Comparison of ENCODE assay signal across 30 cellular contexts in genomic region chr20:24863356-24863755, GRCh38.
A peak's percentile ranks its signal among the peaks of the same experiment; 100 is the strongest.
DNase-seq lines count a peak whose midpoint lies in the region; ATAC-seq, FAIRE-seq and TF ChIP-seq lines count a peak whose summit lies in the region.
"Had no signal": no experiment of that assay in that cellular context is flagged by ENCODE, and none has a peak within 500 bp of the region (broad histone marks: within the 10 kb centered on the region; RNA-seq: fewer than 3 reads in every experiment).

No MANE protein-coding gene starts in this region.

- H2AFZ ChIP-seq in HepG2 (ENCODE audit: low read length) (no peak overlapping the region), astrocyte (ENCODE audit: low read depth, low read length) (no peak overlapping the region)

- no peaks in the 10 kb centered on the region for H3K36me3 ChIP-seq in HepG2 (replicated peaks in 1 of 2; ENCODE audit: control insufficient read depth in 1 of 2, insufficient read depth in 2 of 2, low read length in 2 of 2)
- no peaks in the 10 kb centered on the region for H3K36me3 ChIP-seq in right lobe of liver
- H3K36me3 ChIP-seq in astrocyte (ENCODE audit: insufficient read depth, low read length): no peaks in the 10 kb centered on the region

- H3K27me3 ChIP-seq in HepG2 (ENCODE audit: control insufficient read depth in 1 of 2, insufficient read depth in 2 of 2, low read length in 2 of 2) (peaks cover 0 to 12% of the 10 kb centered on the region in 2 experiments; a peak in 2 of 5 replicates), right lobe of liver (no peaks in the 10 kb centered on the region), astrocyte (ENCODE audit: insufficient read depth, low read length) (no peaks in the 10 kb centered on the region)

- peaks cover 20% of the 10 kb centered on the region for H3K27me3 Mint-ChIP-seq in astrocyte (ENCODE audit: low read depth, unreplicated experiment)

- H3K4me2 ChIP-seq in HepG2 (ENCODE audit: low read depth, low read length): no peak overlapping the region
- no peak overlapping the region for H3K4me2 ChIP-seq in astrocyte (ENCODE audit: low read length)

- no peak overlapping the region for H3K4me3 Mint-ChIP-seq in astrocyte (ENCODE audit: unreplicated experiment)
- H3K4me3 Mint-ChIP-seq: activated naive CD8-positive, alpha-beta T cell treated with anti-CD3 and anti-CD28 coated beads, Interleukin-2, amount 10 ng/mL, durations not matched to agents 7 days and 5 days; IgD-negative memory B cell; immature natural killer cell had no signal

- no peaks in the 10 kb centered on the region for H3K4me1 Mint-ChIP-seq in astrocyte (ENCODE audit: low read depth, unreplicated experiment)

- H4K20me1 ChIP-seq in HepG2 (ENCODE audit: insufficient read depth, low read length) (no peaks in the 10 kb centered on the region), astrocyte (ENCODE audit: insufficient read depth, low read length) (no peaks in the 10 kb centered on the region)

- POLR2A ChIA-PET in HepG2 (lab: Yijun Ruan, JAX): no interaction called here

- ATAC-seq in HepG2 (no peak), right lobe of liver (no peak), GM21515 (IDR thresholded peaks at IDR 0.05; ENCODE audit: unreplicated experiment) (no peak)
- ATAC-seq: left ventricle myocardium superior had no signal

- H3K4me1 ChIP-seq in HepG2 (ENCODE audit: insufficient read depth, low read length) (no peaks in the 10 kb centered on the region), right lobe of liver (no peaks in the 10 kb centered on the region), astrocyte (ENCODE audit: insufficient read depth, low read length) (no peaks in the 10 kb centered on the region)

- no peaks in the 10 kb centered on the region for H3K36me3 Mint-ChIP-seq in astrocyte (ENCODE audit: low read depth, unreplicated experiment)
- H3K36me3 Mint-ChIP-seq: activated naive CD8-positive, alpha-beta T cell treated with anti-CD3 and anti-CD28 coated beads, Interleukin-2, amount 10 ng/mL, durations not matched to agents 7 days and 5 days had no signal

- TF ChIP-seq CTCF in HepG2 (CRISPR knock-in tag; IDR thresholded peaks at IDR 0.05): no peak
- no peak for TF ChIP-seq CTCF in right lobe of liver (IDR thresholded peaks at IDR 0.05)
- TF ChIP-seq CTCF in astrocyte (IDR thresholded peaks at IDR 0.05; ENCODE audit: insufficient read depth, low read depth, low read length): no peak
- TF ChIP-seq CTCF in GM10266 (IDR thresholded peaks at IDR 0.05; ENCODE audit: control insufficient read depth, insufficient read depth, low read depth, missing control alignments): no peak

- TF ChIP-seq RAD21 in HepG2 (CRISPR knock-in tag; IDR thresholded peaks at IDR 0.05): no peak

- H3K9ac ChIP-seq in HepG2 (ENCODE audit: insufficient read depth, low read depth, low read length): no peak overlapping the region
- no peak overlapping the region for H3K9ac ChIP-seq in astrocyte (ENCODE audit: low read length)

- CTCF ChIA-PET in HepG2 (lab: Yijun Ruan, JAX; ENCODE audit: low intra/inter-chr PET ratio, low total read pairs): no interaction called here

- FAIRE-seq in HepG2 (lab: Jason Lieb, UNC) (no peak), astrocyte (lab: Jason Lieb, UNC) (no peak)
- FAIRE-seq: A204.1, GM12892, GM19239 had no signal

- no peak overlapping the region for H3K27ac Mint-ChIP-seq in astrocyte (ENCODE audit: unreplicated experiment)
- H3K27ac Mint-ChIP-seq: activated naive CD8-positive, alpha-beta T cell treated with anti-CD3 and anti-CD28 coated beads, Interleukin-2, amount 10 ng/mL, durations not matched to agents 7 days and 5 days; activated T-helper 2 cell treated with anti-CD3 and anti-CD28 coated beads, Interferon-gamma antibody, Interleukin-2, Interleukin-4, amounts not matched to agents 10 μg/mL and 5 μg/mL and 100 μg/mL, durations not matched to agents 14 hours and 24 hours and 36 hours; CD4-positive, CD25-positive, alpha-beta regulatory T cell; immature natural killer cell had no signal

- H3K4me3 ChIP-seq in HepG2 (replicated peaks in 1 of 3; ENCODE audit: insufficient read depth in 1 of 3, low read depth in 2 of 3, low read length in 3 of 3): no peak overlapping the region
- H3K4me3 ChIP-seq in right lobe of liver: no peak overlapping the region
- H3K4me3 ChIP-seq in astrocyte (ENCODE audit: insufficient read depth, low read depth, low read length): no peak overlapping the region

- peaks cover 28% of the 10 kb centered on the region for H3K9me3 Mint-ChIP-seq in astrocyte (ENCODE audit: unreplicated experiment)

- H3K79me2 ChIP-seq in HepG2 (ENCODE audit: insufficient read depth, low read length) (no peaks in the 10 kb centered on the region), astrocyte (ENCODE audit: insufficient read depth, low read length) (no peaks in the 10 kb centered on the region)

- BruUV-seq in HepG2 (replicated peaks; lab: Mats Ljungman, UMichigan): no TSS peak

- DNase-seq in HepG2 (ENCODE audit: low spot score) (no peak), right lobe of liver (no peak), astrocyte (ENCODE audit: low read depth) (peak; percentile 59), fibroblast of peridontal ligament (ENCODE audit: extremely low read depth) (peak; percentile 81), pons (ENCODE audit: low spot score) (no peak), GM10266 (ENCODE audit: extremely low spot score) (no peak), NCI-H82 (lab: John Stamatoyannopoulos, UW) (no peak)
- DNase-seq: activated CD4-positive, alpha-beta T cell treated with anti-CD3 and anti-CD28 coated beads for 4 hours; activated naive CD8-positive, alpha-beta T cell treated with anti-CD3 and anti-CD28 coated beads, Interleukin-2, amount 10 ng/mL, durations not matched to agents 7 days and 5 days; CD4-positive, CD25-positive, alpha-beta regulatory T cell; central memory CD4-positive, alpha-beta T cell; DMS 273 treated with DMSO at 0.1 percent for 48 hours; erythroblast; GF-D8; GOT3; immature natural killer cell; left ventricle myocardium superior; MM.1S; NCI-H187; NCI-H226; SHP77; stimulated activated CD4-positive, alpha-beta T cell treated with anti-CD3 and anti-CD28 coated beads, Interleukin-4, amount 100 ng/mL, for 24 hours; T-helper 1 cell had no signal

- TF ChIP-seq POLR2A in HepG2 (IDR thresholded peaks at IDR 0.05; ENCODE audit: insufficient read depth in 1 of 2, low read depth in 2 of 2, low read length in 2 of 2) (no peak), right lobe of liver (IDR thresholded peaks at IDR 0.05) (no peak)

- WGBS in HepG2 (ENCODE audit: low lambda C conversion rate): 49% methylated on average over 2 of the region's 2 CpGs
- WGBS in right lobe of liver (ENCODE audit: insufficient coverage, low coverage, low lambda C conversion rate, missing lambda C conversion rate): 50% methylated on average over 2 of the region's 2 CpGs

- no peak for TF ChIP-seq EP300 in HepG2 (IDR thresholded peaks at IDR 0.05; ENCODE audit: low read depth in 2 of 2, low read length in 2 of 2)
- no peak for TF ChIP-seq EP300 in HepG2 (CRISPR knock-in tag; IDR thresholded peaks at IDR 0.05; ENCODE audit: borderline replicate concordance)

- intact Hi-C loops in HepG2 (cut with micrococcal nuclease; ENCODE audit: unreplicated experiment): no loop called here
- intact Hi-C loops in right lobe of liver (cut with DNase I): no loop called here

- in situ Hi-C loops in HepG2 (cut with HindIII; ENCODE audit: extremely low pct_ligation_motif_present, low pct_unique_long_range_greater_than_20kb): no loop called here

- peaks cover 26% of the 10 kb centered on the region for H3K9me3 ChIP-seq in HepG2 (ENCODE audit: low read length)
- H3K9me3 ChIP-seq in right lobe of liver: no peaks in the 10 kb centered on the region
- peaks cover 6% of the 10 kb centered on the region for H3K9me3 ChIP-seq in astrocyte (ENCODE audit: insufficient read depth, low read depth, low read length)

- H3K27ac ChIP-seq in HepG2 (ENCODE audit: extremely low read length, insufficient read depth, low read length): no peak overlapping the region
- no peak overlapping the region for H3K27ac ChIP-seq in right lobe of liver
- no peak overlapping the region for H3K27ac ChIP-seq in astrocyte (ENCODE audit: low read depth, low read length)
- H3K27ac ChIP-seq: HL-60 had no signal

TF ChIP-seq in HepG2, 621 proteins besides CTCF, POLR2A, EP300 and RAD21:
- TF ChIP-seq NFKBIZ (CRISPR knock-in tag; IDR thresholded peaks at IDR 0.05) (no peak), CEBPB (IDR thresholded peaks at IDR 0.05; ENCODE audit: borderline replicate concordance, low read depth, low read length) (peak; percentile 32; the same call in 1 of the 2 replicates)

Comparison
In these comparisons a context has a peak if more than half of its experiments do, and no peak if none do; other contexts are left out.
1. DNase-seq: peak in astrocyte (single experiment) and fibroblast of peridontal ligament (single experiment); none in HepG2 (single experiment), right lobe of liver (0 of 3), pons (single experiment), GM10266 (single experiment) and NCI-H82 (single experiment).